ENCODE assay signal across 19 cellular contexts in the genomic region with DNA sequence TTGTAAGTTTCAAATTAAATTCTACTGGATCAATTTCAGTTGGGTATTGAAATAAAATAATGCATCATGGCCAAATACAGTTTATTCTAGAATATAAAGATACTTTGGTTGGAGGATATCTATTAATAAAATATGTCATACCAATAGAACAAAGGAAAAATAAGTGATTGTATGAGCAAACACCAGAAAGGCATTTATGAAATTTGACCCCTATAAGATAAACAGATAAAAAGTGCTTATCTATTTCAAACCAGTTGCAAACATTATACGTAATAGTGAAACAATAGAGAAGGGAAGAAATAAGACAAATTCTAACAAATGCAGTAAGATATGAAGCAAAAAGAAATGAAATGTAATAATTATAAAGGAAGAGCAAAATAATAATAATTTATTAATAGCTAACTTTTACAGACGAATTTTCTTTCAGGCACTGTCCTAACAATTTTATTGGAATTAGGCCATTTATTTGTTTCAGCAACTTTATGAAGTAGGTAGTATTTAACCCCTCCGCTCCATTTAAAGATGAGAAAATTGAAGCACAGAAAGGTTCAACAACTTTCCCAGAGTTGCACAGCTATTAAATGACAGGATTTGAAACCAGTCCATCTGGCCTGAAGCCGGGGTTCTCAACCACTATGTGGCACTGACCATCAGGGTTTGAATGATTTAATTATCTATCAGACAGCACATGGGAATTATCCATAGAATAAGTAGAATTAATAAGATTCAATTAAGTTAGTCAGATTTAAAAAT. TPM values are rescaled to one million over a fixed set of nuclear protein-coding genes. Genes with fewer than 3 reads are reported as not detected.
"Had no signal": no experiment of that assay in that cellular context is flagged by ENCODE, and none has a peak within 500 bp of the region (broad histone marks: within the 10 kb centered on the region; RNA-seq: fewer than 3 reads in every experiment).

No MANE protein-coding gene starts in this region.

- H3K27ac ChIP-seq: ascending aorta, ovary, thoracic aorta, vagina had no signal

- H3K27me3 Mint-ChIP-seq: T-cell had no signal

- H3K27ac Mint-ChIP-seq: stimulated activated effector memory CD8-positive, alpha-beta T cell treated with anti-CD3 and anti-CD28 coated beads, Interleukin-12 subunit alpha, Interleukin-12 subunit beta, amount 100 ng/mL, for 72 hours; T-cell had no signal

- H3K36me3 ChIP-seq: ascending aorta, esophagus muscularis mucosa, ovary, thoracic aorta, vagina had no signal

- H3K4me1 Mint-ChIP-seq: stimulated activated effector memory CD8-positive, alpha-beta T cell treated with anti-CD3 and anti-CD28 coated beads, Interleukin-12 subunit alpha, Interleukin-12 subunit beta, amount 100 ng/mL, for 72 hours; T-cell had no signal

- H3K36me3 Mint-ChIP-seq: stimulated activated effector memory CD8-positive, alpha-beta T cell treated with anti-CD3 and anti-CD28 coated beads, Interleukin-12 subunit alpha, Interleukin-12 subunit beta, amount 100 ng/mL, for 72 hours had no signal

- ATAC-seq: stimulated activated effector memory CD8-positive, alpha-beta T cell treated with anti-CD3 and anti-CD28 coated beads, Interleukin-12 subunit alpha, Interleukin-12 subunit beta, amount 100 ng/mL, for 72 hours; T-cell had no signal

- DNase-seq: activated CD4-positive, alpha-beta T cell treated with anti-CD3 and anti-CD28 coated beads, Interleukin-2, amount 50 U/mL, for 1 hour; activated naive CD4-positive, alpha-beta T cell; hypothalamus; left ventricle myocardium superior; midbrain; ovary; stimulated activated CD4-positive, alpha-beta T cell treated with anti-CD3 and anti-CD28 coated beads, Interleukin-12 subunit alpha, Interleukin-12 subunit beta, amount 100 ng/mL, for 4 hours; stimulated activated CD4-positive, alpha-beta T cell treated with anti-CD3 and anti-CD28 coated beads, Interleukin-2, amount 100 ng/mL, for 24 hours; T-cell; T-helper 9 cell had no signal

- H3K27me3 ChIP-seq: ascending aorta, esophagus muscularis mucosa, ovary, vagina had no signal

- H3K4me3 Mint-ChIP-seq: neural crest cell; stimulated activated effector memory CD8-positive, alpha-beta T cell treated with anti-CD3 and anti-CD28 coated beads, Interleukin-12 subunit alpha, Interleukin-12 subunit beta, amount 100 ng/mL, for 72 hours; T-cell had no signal

- H3K4me1 ChIP-seq: vagina had no signal

- H3K9me3 ChIP-seq: ovary, vagina had no signal

- H3K4me3 ChIP-seq: ascending aorta, esophagus muscularis mucosa, ovary, thoracic aorta, vagina had no signal

RNA-seq across cellular contexts. Expression of a gene that starts 20.8 kb away (rescaled TPM):
- total RNA-seq: activated CD8-positive, alpha-beta memory T cell treated with anti-CD3 and anti-CD28 coated beads for 36 hours; ascending aorta; kidney epithelial cell; left ventricle myocardium superior; myocyte; thoracic aorta had no signal
